3 cellular contexts compared by ENCODE assay signal in genomic region chr9:69800027-69800426, GRCh38. TPM values are rescaled to one million over a fixed set of nuclear protein-coding genes. Genes with fewer than 3 reads are reported as not detected.
"Had no signal": no experiment of that assay in that cellular context is flagged by ENCODE, and none has a peak within 500 bp of the region (broad histone marks: within the 10 kb centered on the region; RNA-seq: fewer than 3 reads in every experiment).

No MANE protein-coding gene starts in this region.

RNA-seq across cellular contexts. Expression of gene CFAP95, which starts 20.6 kb away (rescaled TPM):
- total RNA-seq: GM23248, H4, HT-29 had no signal
